ENCODE assay signal across 13 cellular contexts in the genomic region with DNA sequence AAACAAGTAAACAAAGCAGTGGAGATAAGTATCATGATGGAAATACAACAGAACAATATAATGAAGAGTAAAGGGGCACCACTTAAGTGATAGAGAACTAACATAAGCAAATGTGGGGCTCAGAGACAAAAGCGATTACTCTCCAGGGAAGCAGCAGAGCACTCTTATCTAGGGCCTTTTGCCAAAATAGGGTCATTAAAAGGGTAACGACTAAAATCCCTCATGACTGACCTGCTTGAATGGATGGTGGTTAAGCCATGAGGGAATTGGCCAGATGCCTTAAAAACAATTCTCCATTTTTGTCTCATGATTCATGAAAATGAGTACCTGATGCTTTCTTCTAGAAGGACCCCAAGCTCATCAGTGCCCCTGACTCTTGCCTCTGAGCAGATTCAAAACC. TPM values are rescaled to one million over a fixed set of nuclear protein-coding genes. Genes with fewer than 3 reads are reported as not detected.
"Had no signal": no experiment of that assay in that cellular context is flagged by ENCODE, and none has a peak within 500 bp of the region (broad histone marks: within the 10 kb centered on the region; RNA-seq: fewer than 3 reads in every experiment).

No MANE protein-coding gene starts in this region.

- H3K36me3 ChIP-seq: breast epithelium, sigmoid colon had no signal

- H3K27ac ChIP-seq: breast epithelium, sigmoid colon had no signal

- DNase-seq: activated CD4-positive, alpha-beta memory T cell treated with anti-CD3 and anti-CD28 coated beads for 36 hours; activated CD4-positive, alpha-beta T cell treated with anti-CD3 and anti-CD28 coated beads for 1 hour; activated gamma-delta T cell; activated T-cell treated with anti-CD3 and anti-CD28 coated beads, Interleukin-2, amount 50 U/mL, for 4 hours; dermis blood vessel endothelial cell; hypothalamus; kidney glomerular epithelial cell; mesendoderm; sigmoid colon; stimulated activated CD4-positive, alpha-beta T cell treated with anti-CD3 and anti-CD28 coated beads, Interleukin-2, amount 100 ng/mL, for 24 hours; stimulated activated naive CD4-positive, alpha-beta T cell treated with Interleukin-2 at 50 U/mL for 16 hours; trophoblast cell had no signal

- H3K4me1 ChIP-seq: breast epithelium had no signal

- H3K4me3 ChIP-seq: breast epithelium, sigmoid colon had no signal

- H3K9me3 ChIP-seq: breast epithelium, sigmoid colon had no signal

- ATAC-seq: activated T-cell treated with anti-CD3 and anti-CD28 coated beads, Interleukin-2, amount 50 U/mL, for 4 hours had no signal

RNA-seq across cellular contexts. Expression of gene SLC7A14, which starts 3.2 kb away (rescaled TPM):
- total RNA-seq: activated CD4-positive, alpha-beta memory T cell treated with anti-CD3 and anti-CD28 coated beads for 36 hours; activated T-cell treated with anti-CD3 and anti-CD28 coated beads, Interleukin-2, amount 50 U/mL, for 4 hours had no signal
